In genomic region chr5:72394688-72395087, GRCh38 we compare ENCODE assay signal across 9 cellular contexts.
DNase-seq lines count a peak whose midpoint lies in the region; TF ChIP-seq lines count a peak whose summit lies in the region.
"Had no signal": no experiment of that assay in that cellular context is flagged by ENCODE, and none has a peak within 500 bp of the region (broad histone marks: within the 10 kb centered on the region; RNA-seq: fewer than 3 reads in every experiment).

No MANE protein-coding gene starts in this region.

- no peaks in the 10 kb centered on the region for H3K36me3 Mint-ChIP-seq in activated CD4-positive, alpha-beta T cell treated with anti-CD3 and anti-CD28 coated beads, Interleukin-2, amount 10 ng/mL, durations not matched to agents 24 days and 14 days (ENCODE audit: low read depth)

- TF ChIP-seq CTCF in smooth muscle cell (IDR thresholded peaks at IDR 0.05; ENCODE audit: borderline replicate concordance, insufficient read depth, poor library complexity, severe bottlenecking) = peak; percentile 16

- intact Hi-C loops in activated CD4-positive, alpha-beta T cell treated with anti-CD3 and anti-CD28 coated beads, Interleukin-2, amount 10 ng/mL, durations not matched to agents 24 days and 14 days (cut with micrococcal nuclease) = no loop called here

- H3K27ac ChIP-seq in smooth muscle cell (ENCODE audit: low read depth) = no peak overlapping the region

- no peak overlapping the region for H3K27ac Mint-ChIP-seq in activated CD4-positive, alpha-beta T cell treated with anti-CD3 and anti-CD28 coated beads, Interleukin-2, amount 10 ng/mL, durations not matched to agents 24 days and 14 days

- DNase-seq in NCI-H82 (lab: John Stamatoyannopoulos, UW) (peak; percentile 7), NCI-H82 treated with DMSO at 0.1 percent for 48 hours (lab: John Stamatoyannopoulos, UW; ENCODE audit: unreplicated experiment) (no peak), Kasumi-1 (lab: John Stamatoyannopoulos, UW) (peak; percentile 53 to 60), dermis blood vessel endothelial cell (peak; percentile 57), smooth muscle cell (lab: John Stamatoyannopoulos, UW; ENCODE audit: unreplicated experiment) (no peak), NCI-H2029 (lab: John Stamatoyannopoulos, UW) (no peak), 8988T (no peak)
- DNase-seq in activated CD4-positive, alpha-beta T cell treated with anti-CD3 and anti-CD28 coated beads, Interleukin-2, amount 10 ng/mL, durations not matched to agents 24 days and 14 days = no peak
- DNase-seq: left cardiac atrium had no signal

- 46% methylated on average over 2 of the region's 2 CpGs for WGBS in smooth muscle cell (ENCODE audit: low lambda C conversion rate)

- no peaks in the 10 kb centered on the region for H3K9me3 ChIP-seq in smooth muscle cell (replicated peaks; ENCODE audit: low read depth)

- no peaks in the 10 kb centered on the region for H3K4me1 ChIP-seq in smooth muscle cell (ENCODE audit: low read depth)

- H3K36me3 ChIP-seq in smooth muscle cell (ENCODE audit: low read depth) = no peaks in the 10 kb centered on the region

- no peak overlapping the region for H3K9ac ChIP-seq in smooth muscle cell (ENCODE audit: low read depth)

- H3F3A ChIP-seq in smooth muscle cell (ENCODE audit: low read depth) = no peaks in the 10 kb centered on the region

- H2AFZ ChIP-seq in smooth muscle cell (ENCODE audit: low read depth) = no peak overlapping the region

- H3K4me2 ChIP-seq in smooth muscle cell = no peak overlapping the region

- no peaks in the 10 kb centered on the region for H3K27me3 ChIP-seq in smooth muscle cell (ENCODE audit: low read depth)

- no peaks in the 10 kb centered on the region for H3K79me2 ChIP-seq in smooth muscle cell (ENCODE audit: low read depth)

- H3K4me1 Mint-ChIP-seq in activated CD4-positive, alpha-beta T cell treated with anti-CD3 and anti-CD28 coated beads, Interleukin-2, amount 10 ng/mL, durations not matched to agents 24 days and 14 days = no peaks in the 10 kb centered on the region

- no peaks in the 10 kb centered on the region for H3K9me3 Mint-ChIP-seq in activated CD4-positive, alpha-beta T cell treated with anti-CD3 and anti-CD28 coated beads, Interleukin-2, amount 10 ng/mL, durations not matched to agents 24 days and 14 days

- H3K27me3 Mint-ChIP-seq in activated CD4-positive, alpha-beta T cell treated with anti-CD3 and anti-CD28 coated beads, Interleukin-2, amount 10 ng/mL, durations not matched to agents 24 days and 14 days = peaks cover 30% of the 10 kb centered on the region

- no peaks in the 10 kb centered on the region for H4K20me1 ChIP-seq in smooth muscle cell (ENCODE audit: low read depth)

- H3K4me3 Mint-ChIP-seq in activated CD4-positive, alpha-beta T cell treated with anti-CD3 and anti-CD28 coated beads, Interleukin-2, amount 10 ng/mL, durations not matched to agents 24 days and 14 days = no peak overlapping the region

- H3K4me3 ChIP-seq in smooth muscle cell = no peak overlapping the region

Comparison
In these comparisons a context has a peak if more than half of its experiments do, and no peak if none do; other contexts are left out.
1. DNase-seq: peak in NCI-H82 (single experiment), Kasumi-1 (2 of 2) and dermis blood vessel endothelial cell (single experiment); none in NCI-H82 treated with DMSO at 0.1 percent for 48 hours (single experiment), smooth muscle cell (single experiment), NCI-H2029 (single experiment), activated CD4-positive, alpha-beta T cell treated with anti-CD3 and anti-CD28 coated beads, Interleukin-2, amount 10 ng/mL, durations not matched to agents 24 days and 14 days (single experiment) and 8988T (single experiment).